In the genomic region with DNA sequence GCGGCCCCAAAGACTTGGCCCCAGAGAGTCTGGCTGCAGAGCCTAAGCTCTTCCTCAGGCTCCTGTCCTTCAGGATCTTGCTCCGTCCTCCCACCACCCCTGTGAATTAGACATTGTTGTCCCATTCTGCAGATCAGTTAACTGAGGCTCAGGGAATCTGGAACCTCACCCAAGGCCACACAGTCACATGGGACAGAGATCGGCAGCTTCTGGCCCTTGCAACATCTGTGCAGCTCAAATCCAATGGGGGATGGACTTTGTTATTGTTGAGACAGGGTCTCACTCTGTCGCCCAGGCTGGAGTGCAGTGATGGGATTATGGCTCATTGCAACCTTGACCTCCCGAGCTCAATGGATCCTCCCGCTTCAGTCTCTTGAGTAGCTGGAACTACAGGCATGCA, we compare ENCODE assay signal across 18 cellular contexts. TPM values are rescaled to one million over a fixed set of nuclear protein-coding genes. Genes with fewer than 3 reads are reported as not detected.
DNase-seq lines count a peak whose midpoint lies in the region; ATAC-seq, FAIRE-seq and TF ChIP-seq lines count a peak whose summit lies in the region.
"Had no signal": no experiment of that assay in that cellular context is flagged by ENCODE, and none has a peak within 500 bp of the region (broad histone marks: within the 10 kb centered on the region; RNA-seq: fewer than 3 reads in every experiment).

No MANE protein-coding gene starts in this region.

- no peaks in the 10 kb centered on the region for H3K9me3 ChIP-seq in HEK293 (ENCODE audit: control insufficient read depth, insufficient read depth, low read depth, low read length)
- H3K9me3 ChIP-seq in kidney (ENCODE audit: control insufficient read depth in 1 of 2, low read length in 2 of 2): no peaks in the 10 kb centered on the region
- H3K9me3 ChIP-seq in osteoblast (ENCODE audit: low read depth, low read length): no peaks in the 10 kb centered on the region

- no peak overlapping the region for H3K4me3 ChIP-seq in HEK293 (ENCODE audit: low read depth, low read length)
- no peak overlapping the region for H3K4me3 ChIP-seq in kidney (ENCODE audit: low read length in 2 of 2)
- H3K4me3 ChIP-seq in osteoblast (ENCODE audit: insufficient read depth, low read length): no peak overlapping the region
- H3K4me3 ChIP-seq: GM23248 had no signal

- H3K9me3 Mint-ChIP-seq in WTC11: peaks cover 7% of the 10 kb centered on the region
- no peaks in the 10 kb centered on the region for H3K9me3 Mint-ChIP-seq in type B pancreatic cell
- H3K9me3 Mint-ChIP-seq: CD4-positive, alpha-beta memory T cell; H9; HFFc6 had no signal

- H3K4me1 Mint-ChIP-seq in WTC11 (peaks cover 7% of the 10 kb centered on the region; the same call in 1 of the 2 replicates), type B pancreatic cell (ENCODE audit: unreplicated experiment) (peaks cover 33% of the 10 kb centered on the region)
- H3K4me1 Mint-ChIP-seq: CD4-positive, alpha-beta memory T cell had no signal

- H2AFZ ChIP-seq in osteoblast (ENCODE audit: low read length): no peak overlapping the region
- H2AFZ ChIP-seq: GM23248 had no signal

- peaks cover 49% of the 10 kb centered on the region for H3K27me3 ChIP-seq in osteoblast (ENCODE audit: insufficient read depth, low read length)

- no peak overlapping the region for H3K27ac Mint-ChIP-seq in WTC11
- H3K27ac Mint-ChIP-seq in type B pancreatic cell: no peak overlapping the region
- H3K27ac Mint-ChIP-seq: CD4-positive, alpha-beta memory T cell; H9; HFFc6 had no signal

- H3K27ac ChIP-seq in HEK293 (ENCODE audit: extremely low read depth, low read depth, low read length) (no peak overlapping the region), kidney (ENCODE audit: low read depth in 2 of 2, low read length in 2 of 2) (no peak overlapping the region), osteoblast (ENCODE audit: low read depth, low read length) (no peak overlapping the region)
- H3K27ac ChIP-seq: GM23248 had no signal

- no peaks in the 10 kb centered on the region for H4K20me1 ChIP-seq in osteoblast (ENCODE audit: insufficient read depth, low read length)

- H3K4me1 ChIP-seq in HEK293 (ENCODE audit: control insufficient read depth, insufficient read depth, low read length) (no peaks in the 10 kb centered on the region), kidney (ENCODE audit: control insufficient read depth in 1 of 2, insufficient read depth in 1 of 2, low read depth in 1 of 2, low read length in 2 of 2) (no peaks in the 10 kb centered on the region), osteoblast (ENCODE audit: insufficient read depth, low read length) (no peaks in the 10 kb centered on the region)

- no peak overlapping the region for H3K9ac ChIP-seq in kidney (ENCODE audit: low read length in 2 of 2)
- H3K9ac ChIP-seq: GM23248 had no signal

- TF ChIP-seq CTCF in HEK293 (tag by site-specific recombination; IDR thresholded peaks at IDR 0.05) (no peak), WTC11 (IDR thresholded peaks at IDR 0.05) (no peak), kidney (IDR thresholded peaks at IDR 0.05; ENCODE audit: borderline replicate concordance, extremely low read depth, insufficient read depth) (no peak), osteoblast (IDR thresholded peaks at IDR 0.05; ENCODE audit: extremely low read depth, low read depth, low read length) (no peak), type B pancreatic cell (conservative IDR thresholded peaks at IDR 0.05) (no peak)

- intact Hi-C loops in kidney (cut with DNase I): no loop called here

- no peak for FAIRE-seq in kidney (lab: Jason Lieb, UNC)
- FAIRE-seq: GM12891, GM18507 had no signal

- CTCF ChIA-PET in HEK293 (lab: Yijun Ruan, JAX) (interaction anchor here (0.5 to 5.6 kb wide), 11 partner anchors 10 to 412 kb away, joined by 3 to 41 read pairs (median 4); no protein-coding TSS in a partner anchor), WTC11 (lab: Charles Lee) (interaction anchor here (1.1 to 3.2 kb wide), 3 partner anchors 12 to 93 kb away, joined by 3 to 20 read pairs (median 3); no protein-coding TSS in a partner anchor)

- H3K27me3 Mint-ChIP-seq in WTC11 (ENCODE audit: low read depth) (no peaks in the 10 kb centered on the region), type B pancreatic cell (peaks cover 14% of the 10 kb centered on the region)

- ATAC-seq in WTC11 (no peak), GM21723 (IDR thresholded peaks at IDR 0.05; ENCODE audit: unreplicated experiment) (no peak)
- ATAC-seq: HCT116 had no signal

- DNase-seq in WTC11 (ENCODE audit: low spot score) (no peak), kidney (peak; percentile 9), osteoblast (ENCODE audit: insufficient read length, low spot score, missing footprints) (peak; percentile 59), type B pancreatic cell (ENCODE audit: extremely low spot score, unreplicated experiment) (no peak)
- DNase-seq: C1 segment of cervical spinal cord; Calu3; CD4-positive, alpha-beta memory T cell; COR-L47; DMS53; GF-D8; GM23248; H9; HFFc6 had no signal

- H3K36me3 ChIP-seq in HEK293 (ENCODE audit: control insufficient read depth in 2 of 2, insufficient read depth in 1 of 2, low read length in 2 of 2) (no peaks in the 10 kb centered on the region), kidney (ENCODE audit: control insufficient read depth in 1 of 2, insufficient read depth in 2 of 2, low read length in 2 of 2) (no peaks in the 10 kb centered on the region), osteoblast (ENCODE audit: insufficient read depth, low read length) (no peaks in the 10 kb centered on the region)

- POLR2A ChIA-PET in HEK293 (lab: Yijun Ruan, JAX): interaction anchor here (0.5 kb wide), 1 partner anchor 126 kb away, joined by 3 read pairs; no protein-coding TSS in a partner anchor
- POLR2A ChIA-PET in WTC11 (lab: Charles Lee): no interaction called here

- no peak overlapping the region for H3K4me3 Mint-ChIP-seq in WTC11
- no peak overlapping the region for H3K4me3 Mint-ChIP-seq in type B pancreatic cell
- H3K4me3 Mint-ChIP-seq: CD4-positive, alpha-beta memory T cell; H9; HFFc6 had no signal

- H3K79me2 ChIP-seq in osteoblast (ENCODE audit: insufficient read depth, low read length): no peaks in the 10 kb centered on the region

- no peak overlapping the region for H3K4me2 ChIP-seq in osteoblast (ENCODE audit: insufficient read depth, low read length)

- H3K36me3 Mint-ChIP-seq in WTC11 (no peaks in the 10 kb centered on the region), type B pancreatic cell (no peaks in the 10 kb centered on the region)
- H3K36me3 Mint-ChIP-seq: CD4-positive, alpha-beta memory T cell had no signal

TF ChIP-seq in HEK293, 187 proteins besides CTCF, POLR2A, EP300 and RAD21:
- TF ChIP-seq, protein P1, sequence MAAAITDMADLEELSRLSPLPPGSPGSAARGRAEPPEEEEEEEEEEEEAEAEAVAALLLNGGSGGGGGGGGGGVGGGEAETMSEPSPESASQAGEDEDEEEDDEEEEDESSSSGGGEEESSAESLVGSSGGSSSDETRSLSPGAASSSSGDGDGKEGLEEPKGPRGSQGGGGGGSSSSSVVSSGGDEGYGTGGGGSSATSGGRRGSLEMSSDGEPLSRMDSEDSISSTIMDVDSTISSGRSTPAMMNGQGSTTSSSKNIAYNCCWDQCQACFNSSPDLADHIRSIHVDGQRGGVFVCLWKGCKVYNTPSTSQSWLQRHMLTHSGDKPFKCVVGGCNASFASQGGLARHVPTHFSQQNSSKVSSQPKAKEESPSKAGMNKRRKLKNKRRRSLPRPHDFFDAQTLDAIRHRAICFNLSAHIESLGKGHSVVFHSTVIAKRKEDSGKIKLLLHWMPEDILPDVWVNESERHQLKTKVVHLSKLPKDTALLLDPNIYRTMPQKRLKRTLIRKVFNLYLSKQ (tag by site-specific recombination; IDR thresholded peaks at IDR 0.05; ENCODE audit: borderline replicate concordance): no peak
- 0 out of 2 replicates have a peak, but pooled peaks have one; percentile 40 for TF ChIP-seq ZNF121 (tag by site-specific recombination; IDR thresholded peaks at IDR 0.05)

TF ChIP-seq in WTC11, 78 proteins besides CTCF, POLR2A, EP300 and RAD21:
- TF ChIP-seq GTF2I (CRISPR knock-in tag; conservative IDR thresholded peaks at IDR 0.05): 0 out of 2 replicates have a peak, but pooled peaks have one; percentile 52
- TF ChIP-seq, protein P2, sequence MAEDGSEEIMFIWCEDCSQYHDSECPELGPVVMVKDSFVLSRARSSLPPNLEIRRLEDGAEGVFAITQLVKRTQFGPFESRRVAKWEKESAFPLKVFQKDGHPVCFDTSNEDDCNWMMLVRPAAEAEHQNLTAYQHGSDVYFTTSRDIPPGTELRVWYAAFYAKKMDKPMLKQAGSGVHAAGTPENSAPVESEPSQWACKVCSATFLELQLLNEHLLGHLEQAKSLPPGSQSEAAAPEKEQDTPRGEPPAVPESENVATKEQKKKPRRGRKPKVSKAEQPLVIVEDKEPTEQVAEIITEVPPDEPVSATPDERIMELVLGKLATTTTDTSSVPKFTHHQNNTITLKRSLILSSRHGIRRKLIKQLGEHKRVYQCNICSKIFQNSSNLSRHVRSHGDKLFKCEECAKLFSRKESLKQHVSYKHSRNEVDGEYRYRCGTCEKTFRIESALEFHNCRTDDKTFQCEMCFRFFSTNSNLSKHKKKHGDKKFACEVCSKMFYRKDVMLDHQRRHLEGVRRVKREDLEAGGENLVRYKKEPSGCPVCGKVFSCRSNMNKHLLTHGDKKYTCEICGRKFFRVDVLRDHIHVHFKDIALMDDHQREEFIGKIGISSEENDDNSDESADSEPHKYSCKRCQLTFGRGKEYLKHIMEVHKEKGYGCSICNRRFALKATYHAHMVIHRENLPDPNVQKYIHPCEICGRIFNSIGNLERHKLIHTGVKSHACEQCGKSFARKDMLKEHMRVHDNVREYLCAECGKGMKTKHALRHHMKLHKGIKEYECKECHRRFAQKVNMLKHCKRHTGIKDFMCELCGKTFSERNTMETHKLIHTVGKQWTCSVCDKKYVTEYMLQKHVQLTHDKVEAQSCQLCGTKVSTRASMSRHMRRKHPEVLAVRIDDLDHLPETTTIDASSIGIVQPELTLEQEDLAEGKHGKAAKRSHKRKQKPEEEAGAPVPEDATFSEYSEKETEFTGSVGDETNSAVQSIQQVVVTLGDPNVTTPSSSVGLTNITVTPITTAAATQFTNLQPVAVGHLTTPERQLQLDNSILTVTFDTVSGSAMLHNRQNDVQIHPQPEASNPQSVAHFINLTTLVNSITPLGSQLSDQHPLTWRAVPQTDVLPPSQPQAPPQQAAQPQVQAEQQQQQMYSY (CRISPR knock-in tag; IDR thresholded peaks at IDR 0.05): no peak

RNA-seq across cellular contexts. Expression of gene LAMC3, which starts 23.9 kb away (rescaled TPM):
- total RNA-seq in WTC11 (2021) (35.9 to 50.9 TPM (median 36.0 TPM) in 3 replicates), kidney (13.8 TPM), osteoblast (under 0.01 TPM in 1 of 2 replicates, not detected in the other), type B pancreatic cell (ENCODE audit: low replicate concordance) (0.38 and 7.2 TPM in 2 replicates)
- 13.4 TPM for polyA plus RNA-seq in kidney (ENCODE audit: insufficient read depth, low read depth, low replicate concordance)
- total RNA-seq: Calu3, GM23248, HFFc6 had no signal
- polyA plus RNA-seq: CD4-positive, alpha-beta memory T cell; GM23248 had no signal

RNA-seq across cellular contexts. Expression of gene FIBCD1, which starts 46.0 kb away (rescaled TPM):
- total RNA-seq in WTC11 (2021) (6.6 to 9.1 TPM (median 8.8 TPM) in 3 replicates), kidney (0.25 TPM), osteoblast (5.1 and 5.3 TPM in 2 replicates), type B pancreatic cell (ENCODE audit: low replicate concordance) (0.53 and 0.76 TPM in 2 replicates)
- polyA plus RNA-seq in kidney (ENCODE audit: insufficient read depth, low read depth, low replicate concordance): not detected
- total RNA-seq: CD4-positive, alpha-beta memory T cell had no signal
- polyA plus RNA-seq: CD4-positive, alpha-beta memory T cell had no signal

Comparison
In these comparisons a context has a peak if more than half of its experiments do, and no peak if none do; other contexts are left out.
1. DNase-seq: peak in kidney (single experiment) and osteoblast (single experiment); none in WTC11 (single experiment) and type B pancreatic cell (single experiment).
2. Of the 8 proteins assayed by ChIP-seq in both HEK293 and WTC11: peak only in HEK293: ZNF121; only in WTC11: none; in both: none; in neither: 7.